In the genomic region with DNA sequence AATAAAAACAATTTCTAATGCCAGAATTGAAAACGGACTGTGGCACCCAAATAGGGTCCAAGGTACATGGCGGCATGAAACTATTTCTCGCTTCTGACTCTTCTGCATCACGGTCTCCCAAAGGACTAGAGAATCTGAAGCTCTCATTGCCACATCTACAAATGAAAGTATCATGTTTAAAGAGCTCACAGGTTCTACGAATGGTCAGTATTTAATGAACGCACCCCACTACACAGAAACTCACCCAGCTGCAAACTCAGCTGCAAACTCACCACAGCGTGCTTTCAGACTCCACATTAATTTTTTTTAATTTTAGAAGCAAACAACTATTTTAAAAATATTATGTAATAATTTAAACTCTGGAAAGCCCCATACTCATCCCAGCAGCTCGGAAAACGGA, we compare ENCODE assay signal across 8 cellular contexts. TPM values are rescaled to one million over a fixed set of nuclear protein-coding genes. Genes with fewer than 3 reads are reported as not detected.
A peak's percentile ranks its signal among the peaks of the same experiment; 100 is the strongest.
DNase-seq lines count a peak whose midpoint lies in the region; ATAC-seq lines count a peak whose summit lies in the region.

No MANE protein-coding gene starts in this region.

- H3K27ac ChIP-seq in CD4-positive, CD25-positive, alpha-beta regulatory T cell (ENCODE audit: insufficient read depth, low read length, poor library complexity, severe bottlenecking), result peak overlapping the region; percentile 97
- H3K27ac ChIP-seq in subcutaneous abdominal adipose tissue (ENCODE audit: low read depth, low read length), result peak overlapping the region; percentile 94

- no peak for ATAC-seq in CD4-positive, CD25-positive, alpha-beta regulatory T cell (ENCODE audit: low read depth in 2 of 2)
- ATAC-seq in activated CD8-positive, alpha-beta T cell treated with anti-CD3 and anti-CD28 coated beads, Interleukin-2, amount 10 ng/mL, durations not matched to agents 7 days and 5 days, result no peak

- peak overlapping the region; percentile 92 for H3K4me3 ChIP-seq in CD4-positive, CD25-positive, alpha-beta regulatory T cell (ENCODE audit: low read depth, low read length)
- H3K4me3 ChIP-seq in HAP-1, result peak overlapping the region; percentile 92
- peak overlapping the region; percentile 63 for H3K4me3 ChIP-seq in iPS-18c (ENCODE audit: insufficient read depth, low read depth, low read length)
- H3K4me3 ChIP-seq in subcutaneous abdominal adipose tissue (ENCODE audit: low read depth in 1 of 5, low read length in 5 of 5), result peak overlapping the region; percentile 77 to 96 (median 92)

- CTCF ChIA-PET in activated CD8-positive, alpha-beta T cell treated with anti-CD3 and anti-CD28 coated beads, Interleukin-2, amount 10 ng/mL, durations not matched to agents 7 days and 5 days (lab: Charles Lee), result interaction anchor here (0.7 to 2.9 kb wide), 5 partner anchors 13 to 74 kb away, joined by 3 to 10 read pairs (median 4); no protein-coding TSS in a partner anchor

- POLR2A ChIA-PET in activated CD8-positive, alpha-beta T cell treated with anti-CD3 and anti-CD28 coated beads, Interleukin-2, amount 10 ng/mL, durations not matched to agents 7 days and 5 days (lab: Charles Lee), result interaction anchor here (0.6 to 9.9 kb wide), 11 partner anchors 11 to 124 kb away, joined by 3 to 176 read pairs (median 4); a partner anchor contains a TSS

- H3K27me3 ChIP-seq in CD4-positive, CD25-positive, alpha-beta regulatory T cell (ENCODE audit: control insufficient read depth, insufficient read depth, low read length), result no peaks in the 10 kb centered on the region
- H3K27me3 ChIP-seq in HAP-1 (ENCODE audit: low read depth) (no peaks in the 10 kb centered on the region), subcutaneous abdominal adipose tissue (ENCODE audit: control insufficient read depth in 5 of 5, insufficient read depth in 4 of 5, low read length in 5 of 5) (no peaks in the 10 kb centered on the region)

- H3K36me3 ChIP-seq in CD4-positive, CD25-positive, alpha-beta regulatory T cell (ENCODE audit: control insufficient read depth, insufficient read depth, low read length), result no peaks in the 10 kb centered on the region
- no peaks in the 10 kb centered on the region for H3K36me3 ChIP-seq in HAP-1 (replicated peaks)
- peaks cover 0 to 4% (median 0%) of the 10 kb centered on the region in 5 donors for H3K36me3 ChIP-seq in subcutaneous abdominal adipose tissue (ENCODE audit: control insufficient read depth in 5 of 5, insufficient read depth in 5 of 5, low read length in 5 of 5)

- no peaks in the 10 kb centered on the region for H3K9me3 ChIP-seq in CD4-positive, CD25-positive, alpha-beta regulatory T cell (ENCODE audit: control insufficient read depth in 2 of 2, low read length in 2 of 2)
- H3K9me3 ChIP-seq in HAP-1 (no peaks in the 10 kb centered on the region), iPS-18c (ENCODE audit: control insufficient read depth, insufficient read depth, low read length) (peaks cover 4% of the 10 kb centered on the region), subcutaneous abdominal adipose tissue (ENCODE audit: control insufficient read depth in 5 of 5, low read length in 5 of 5) (no peaks in the 10 kb centered on the region)

- H3K27me3 Mint-ChIP-seq in CD4-positive, CD25-positive, alpha-beta regulatory T cell, result peaks cover 14% of the 10 kb centered on the region
- no peaks in the 10 kb centered on the region for H3K27me3 Mint-ChIP-seq in activated CD8-positive, alpha-beta T cell treated with anti-CD3 and anti-CD28 coated beads, Interleukin-2, amount 10 ng/mL, durations not matched to agents 7 days and 5 days (ENCODE audit: low read depth)

- peak overlapping the region; percentile 80 to 98 (median 89) for H3K27ac Mint-ChIP-seq in CD4-positive, CD25-positive, alpha-beta regulatory T cell
- H3K27ac Mint-ChIP-seq in activated CD8-positive, alpha-beta T cell treated with anti-CD3 and anti-CD28 coated beads, Interleukin-2, amount 10 ng/mL, durations not matched to agents 7 days and 5 days, result peak overlapping the region; percentile 98

- peak overlapping the region; percentile 73 to 99 (median 94) for H3K9ac ChIP-seq in subcutaneous abdominal adipose tissue (ENCODE audit: low read length in 5 of 5)

- no peak for DNase-seq in CD4-positive, CD25-positive, alpha-beta regulatory T cell
- no peak for DNase-seq in HAP-1 (ENCODE audit: low spot score in 2 of 2)
- DNase-seq in activated CD8-positive, alpha-beta T cell treated with anti-CD3 and anti-CD28 coated beads, Interleukin-2, amount 10 ng/mL, durations not matched to agents 7 days and 5 days, result no peak
- DNase-seq in G401 (ENCODE audit: low spot score), result no peak
- no peak for DNase-seq in AML-193 (lab: John Stamatoyannopoulos, UW)
- DNase-seq in NCI-H2227 treated with DMSO at 0.1 percent for 48 hours (lab: John Stamatoyannopoulos, UW), result no peak

- peaks cover 43% of the 10 kb centered on the region for H3K4me1 ChIP-seq in CD4-positive, CD25-positive, alpha-beta regulatory T cell (ENCODE audit: control insufficient read depth, insufficient read depth, low read length, poor library complexity, severe bottlenecking)
- H3K4me1 ChIP-seq in HAP-1 (peaks cover 16% of the 10 kb centered on the region), subcutaneous abdominal adipose tissue (ENCODE audit: control insufficient read depth in 5 of 5, insufficient read depth in 5 of 5, low read length in 5 of 5) (peaks cover 0 to 44% (median 31%) of the 10 kb centered on the region in 5 donors)

- peaks cover 45 to 78% (median 64%) of the 10 kb centered on the region in 4 donors for H3K4me1 Mint-ChIP-seq in CD4-positive, CD25-positive, alpha-beta regulatory T cell
- H3K4me1 Mint-ChIP-seq in activated CD8-positive, alpha-beta T cell treated with anti-CD3 and anti-CD28 coated beads, Interleukin-2, amount 10 ng/mL, durations not matched to agents 7 days and 5 days (ENCODE audit: low read depth), result peaks cover 49% of the 10 kb centered on the region

- in situ Hi-C loops in HAP-1 (cut with MboI; ENCODE audit: low sequenced_read_pairs) (no loop called here), G401 (cut with HindIII; ENCODE audit: low sequenced_read_pairs) (no loop called here)

- H3K4me3 Mint-ChIP-seq in CD4-positive, CD25-positive, alpha-beta regulatory T cell, result peak overlapping the region; percentile 96 to 100 (median 100)
- H3K4me3 Mint-ChIP-seq in activated CD8-positive, alpha-beta T cell treated with anti-CD3 and anti-CD28 coated beads, Interleukin-2, amount 10 ng/mL, durations not matched to agents 7 days and 5 days, result peak overlapping the region; percentile 100

- peaks cover 0 to 2% (median 0%) of the 10 kb centered on the region in 7 donors for H3K9me3 Mint-ChIP-seq in CD4-positive, CD25-positive, alpha-beta regulatory T cell
- H3K9me3 Mint-ChIP-seq in activated CD8-positive, alpha-beta T cell treated with anti-CD3 and anti-CD28 coated beads, Interleukin-2, amount 10 ng/mL, durations not matched to agents 7 days and 5 days (ENCODE audit: insufficient read depth), result no peaks in the 10 kb centered on the region

- H3K36me3 Mint-ChIP-seq in CD4-positive, CD25-positive, alpha-beta regulatory T cell, result no peaks in the 10 kb centered on the region
- peaks cover 33% of the 10 kb centered on the region for H3K36me3 Mint-ChIP-seq in activated CD8-positive, alpha-beta T cell treated with anti-CD3 and anti-CD28 coated beads, Interleukin-2, amount 10 ng/mL, durations not matched to agents 7 days and 5 days (ENCODE audit: low read depth)

RNA-seq across cellular contexts. Expression of a gene that starts 1.1 kb away (rescaled TPM):
- 72.1 TPM for total RNA-seq in CD4-positive, CD25-positive, alpha-beta regulatory T cell
- polyA plus RNA-seq in CD4-positive, CD25-positive, alpha-beta regulatory T cell, result 10 to 100 TPM in 3 of 4 donors, 1 to 10 TPM in 1; 8.7 to 14.5 (median 12.2) TPM
- total RNA-seq in activated CD8-positive, alpha-beta T cell treated with anti-CD3 and anti-CD28 coated beads, Interleukin-2, amount 10 ng/mL, durations not matched to agents 7 days and 5 days, result 10 to 100 TPM; 62.3 to 65.2 TPM
- 22.0 and 30.6 TPM in 2 replicates for total RNA-seq in G401 (2014; rRNA removed; shearing (Covaris generic))
